In the genomic region with DNA sequence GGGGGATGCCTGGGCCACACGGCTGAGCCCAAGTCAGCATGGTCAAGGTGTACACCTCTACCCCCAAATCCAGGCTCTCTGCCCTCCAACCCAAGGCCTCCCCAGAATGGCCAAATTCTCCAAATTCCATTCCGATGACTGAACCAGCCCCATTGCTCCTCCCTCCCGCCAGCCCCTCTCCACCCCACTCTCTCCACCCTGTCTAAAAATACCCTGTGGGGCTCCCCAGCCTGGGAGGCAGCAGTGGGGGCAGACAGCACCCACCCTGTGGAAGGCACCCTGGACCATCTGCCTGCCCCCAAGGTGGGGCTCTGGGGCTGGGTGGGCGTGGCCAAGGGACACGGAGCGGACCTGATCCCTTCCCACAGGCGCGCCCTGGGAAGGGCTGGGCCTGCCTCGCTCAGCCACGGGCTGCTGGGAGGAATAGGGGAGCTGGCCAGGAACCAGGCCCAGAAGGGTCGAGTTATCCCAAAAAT, we compare ENCODE assay signal across 10 cellular contexts. TPM values are rescaled to one million over a fixed set of nuclear protein-coding genes. Genes with fewer than 3 reads are reported as not detected.
DNase-seq lines count a peak whose midpoint lies in the region; ATAC-seq, FAIRE-seq and TF ChIP-seq lines count a peak whose summit lies in the region.
"Had no signal": no experiment of that assay in that cellular context is flagged by ENCODE, and none has a peak within 500 bp of the region (broad histone marks: within the 10 kb centered on the region; RNA-seq: fewer than 3 reads in every experiment).

No MANE protein-coding gene starts in this region.

- peak; percentile 5; the same call in 2 of the 3 replicates for ATAC-seq in HepG2

- peaks cover 6% of the 10 kb centered on the region for H3K36me3 Mint-ChIP-seq in chondrocyte (ENCODE audit: low read depth)

- H3K36me3 ChIP-seq in HUES48 (ENCODE audit: control insufficient read depth, insufficient read depth, low read length) (peaks cover 9% of the 10 kb centered on the region), HepG2 (replicated peaks in 1 of 2; ENCODE audit: control insufficient read depth in 1 of 2, insufficient read depth in 2 of 2, low read length in 2 of 2) (peaks cover 10 to 53% of the 10 kb centered on the region in 2 experiments), tibial nerve (peaks cover 0 to 20% (median 0%) of the 10 kb centered on the region in 3 donors)

- peaks cover 44% of the 10 kb centered on the region for H3K4me1 Mint-ChIP-seq in chondrocyte (ENCODE audit: low read depth)

- no peak overlapping the region for H3K4me2 ChIP-seq in HepG2 (ENCODE audit: low read depth, low read length)

- H3K4me1 ChIP-seq in HUES48 (ENCODE audit: control insufficient read depth, insufficient read depth, low read length), result peaks cover 46% of the 10 kb centered on the region
- 0 out of 2 replicates have a peak, but pooled peaks cover under 1% of the 10 kb centered on the region for H3K4me1 ChIP-seq in HepG2 (ENCODE audit: insufficient read depth, low read length)
- H3K4me1 ChIP-seq in tibial nerve, result peaks cover 0 to 49% (median 17%) of the 10 kb centered on the region in 4 donors

- peaks cover 21% of the 10 kb centered on the region; the same call in 1 of the 2 replicates for H4K20me1 ChIP-seq in HepG2 (ENCODE audit: insufficient read depth, low read length)

- TF ChIP-seq EP300 in HepG2 (IDR thresholded peaks at IDR 0.05; ENCODE audit: low read depth in 2 of 2, low read length in 2 of 2) (no peak), HepG2 (CRISPR knock-in tag; IDR thresholded peaks at IDR 0.05; ENCODE audit: borderline replicate concordance) (no peak), tibial nerve (IDR thresholded peaks at IDR 0.05) (no peak)

- H3K27ac ChIP-seq in HUES48 (ENCODE audit: low read depth, low read length) (peak overlapping the region; percentile 96), HepG2 (ENCODE audit: extremely low read length, insufficient read depth, low read length) (no peak overlapping the region), tibial nerve (peak overlapping the region; percentile 36 to 74 (median 69))

- peak overlapping the region; percentile 79 for H3K27ac Mint-ChIP-seq in chondrocyte (ENCODE audit: unreplicated experiment)

- H3K27me3 Mint-ChIP-seq in chondrocyte (ENCODE audit: low read depth), result no peaks in the 10 kb centered on the region

- no peak for DNase-seq in chondrocyte (ENCODE audit: low spot score)
- DNase-seq in HepG2 (ENCODE audit: low spot score), result no peak
- no peak for DNase-seq in tibial nerve (ENCODE audit: low spot score in 2 of 2)
- no peak for DNase-seq in activated CD8-positive, alpha-beta memory T cell treated with anti-CD3 and anti-CD28 coated beads, Interleukin-2, amount 50 U/mL, for 4 hours
- no peak for DNase-seq in stimulated activated naive CD4-positive, alpha-beta T cell (lab: John Stamatoyannopoulos, UW)
- no peak for DNase-seq in NCI-H2081 (lab: John Stamatoyannopoulos, UW)
- DNase-seq in germinal center (ENCODE audit: low spot score), result no peak
- DNase-seq: central memory CD4-positive, alpha-beta T cell had no signal

- H2AFZ ChIP-seq in HepG2 (ENCODE audit: low read length), result no peak overlapping the region

- H3K27me3 ChIP-seq in HUES48 (ENCODE audit: control insufficient read depth, insufficient read depth, low read length) (no peaks in the 10 kb centered on the region), HepG2 (ENCODE audit: control insufficient read depth in 1 of 2, insufficient read depth in 2 of 2, low read length in 2 of 2) (no peaks in the 10 kb centered on the region), tibial nerve (no peaks in the 10 kb centered on the region)

- no peak for TF ChIP-seq CTCF in chondrocyte (IDR thresholded peaks at IDR 0.05)
- no peak for TF ChIP-seq CTCF in HepG2 (CRISPR knock-in tag; IDR thresholded peaks at IDR 0.05)
- TF ChIP-seq CTCF in tibial nerve (IDR thresholded peaks at IDR 0.05), result no peak

- POLR2A ChIA-PET in HepG2 (lab: Yijun Ruan, JAX), result interaction anchor here (0.8 kb wide), 1 partner anchor 12 kb away, joined by 5 read pairs; no protein-coding TSS in a partner anchor

- 96% methylated on average over 10 of the region's 11 CpGs for WGBS in HepG2 (ENCODE audit: low lambda C conversion rate)
- WGBS in tibial nerve, 2 donors, result 33 to 55% methylated on average over 6 to 11 of the region's 11 CpGs

- in situ Hi-C loops in HepG2 (cut with HindIII; ENCODE audit: extremely low pct_ligation_motif_present, low pct_unique_long_range_greater_than_20kb), result no loop called here

- CTCF ChIA-PET in HepG2 (lab: Yijun Ruan, JAX; ENCODE audit: low intra/inter-chr PET ratio, low total read pairs), result no interaction called here

- H3K79me2 ChIP-seq in HepG2 (ENCODE audit: insufficient read depth, low read length), result peaks cover 6% of the 10 kb centered on the region

- H3K9ac ChIP-seq in HUES48 (ENCODE audit: low read depth, low read length), result peak overlapping the region; percentile 84
- H3K9ac ChIP-seq in HepG2 (ENCODE audit: insufficient read depth, low read depth, low read length), result 0 out of 2 replicates have a peak overlapping the region, but pooled peaks have one; percentile 1

- H3K9me3 Mint-ChIP-seq in chondrocyte (ENCODE audit: low read depth), result no peaks in the 10 kb centered on the region

- no TSS peak for BruUV-seq in HepG2 (replicated peaks; lab: Mats Ljungman, UMichigan)

- TF ChIP-seq POLR2A in HepG2 (IDR thresholded peaks at IDR 0.05; ENCODE audit: insufficient read depth in 1 of 2, low read depth in 2 of 2, low read length in 2 of 2) (no peak), tibial nerve (IDR thresholded peaks at IDR 0.05) (no peak)

- intact Hi-C loops in HepG2 (cut with micrococcal nuclease; ENCODE audit: unreplicated experiment), result no loop called here

- no peak for FAIRE-seq in HepG2 (lab: Jason Lieb, UNC)

- H3K4me3 ChIP-seq in HUES48 (ENCODE audit: low read depth, low read length) (peak overlapping the region; percentile 55), HepG2 (replicated peaks in 1 of 3; ENCODE audit: insufficient read depth in 1 of 3, low read depth in 2 of 3, low read length in 3 of 3) (no peak overlapping the region), tibial nerve (no peak overlapping the region)

- peak overlapping the region; percentile 4 for H3K4me3 Mint-ChIP-seq in chondrocyte (ENCODE audit: unreplicated experiment)

- TF ChIP-seq RAD21 in HepG2 (CRISPR knock-in tag; IDR thresholded peaks at IDR 0.05), result no peak

- H3K9me3 ChIP-seq in HUES48 (ENCODE audit: control insufficient read depth, insufficient read depth, low read length), result no peaks in the 10 kb centered on the region
- H3K9me3 ChIP-seq in HepG2 (ENCODE audit: low read length), result no peaks in the 10 kb centered on the region
- H3K9me3 ChIP-seq in tibial nerve, result no peaks in the 10 kb centered on the region

RNA-seq across cellular contexts. Expression of a gene that starts 11.4 kb away (rescaled TPM):
- total RNA-seq in chondrocyte, result 35.1 to 57.1 TPM (median 56.8 TPM) in 3 replicates
- 14.4 and 15.1 TPM in 2 replicates for total RNA-seq in HepG2 (2016; rRNA removed; fragmentation: Illumina TruSeq; extraction: Trizol)
- total RNA-seq in HepG2 (2016; cell fraction: cytosol; rRNA removed; fragmentation: Illumina TruSeq; extraction: Trizol; ENCODE audit: low read depth), result 3.9 and 4.4 TPM in 2 replicates
- total RNA-seq in HepG2 (2016; cell fraction: insoluble cytoplasmic fraction; rRNA removed; fragmentation: Illumina TruSeq; extraction: Trizol), result 12.5 and 14.5 TPM in 2 replicates
- total RNA-seq in HepG2 (2016; cell fraction: membrane; rRNA removed; fragmentation: Illumina TruSeq; extraction: Trizol), result 14.0 and 14.5 TPM in 2 replicates
- total RNA-seq in HepG2 (2016; cell fraction: nucleus; rRNA removed; fragmentation: Illumina TruSeq; extraction: Trizol), result 12.5 and 14.3 TPM in 2 replicates
- polyA plus RNA-seq in HepG2 (2011; rRNA removed), result 16.5 and 20.5 TPM in 2 replicates
- 11.8 and 14.3 TPM in 2 replicates for polyA plus RNA-seq in HepG2 (2011; cell fraction: cytosol; rRNA removed)
- polyA plus RNA-seq in HepG2 (2011; cell fraction: nucleus; rRNA removed), result 41.6 and 45.4 TPM in 2 replicates
- 19.1 and 24.4 TPM in 2 replicates for polyA plus RNA-seq in HepG2 (2012)
- 5.1 and 5.5 TPM in 2 replicates for polyA plus RNA-seq in HepG2 (2016; cell fraction: cytosol; fragmentation: Illumina TruSeq; extraction: Trizol; ENCODE audit: low read depth)
- 22.1 and 28.5 TPM in 2 replicates for polyA plus RNA-seq in HepG2 (2016; cell fraction: insoluble cytoplasmic fraction; fragmentation: Illumina TruSeq; extraction: Trizol; ENCODE audit: low read depth)
- 12.7 and 14.9 TPM in 2 replicates for polyA plus RNA-seq in HepG2 (2016; cell fraction: membrane; fragmentation: Illumina TruSeq; extraction: Trizol; ENCODE audit: low read depth)
- 41.9 and 43.9 TPM in 2 replicates for polyA plus RNA-seq in HepG2 (2016; cell fraction: nucleus; fragmentation: Illumina TruSeq; extraction: Trizol; ENCODE audit: insufficient read depth, low read depth)
- 6.0 and 22.8 TPM in 2 replicates for polyA minus RNA-seq in HepG2 (2011; rRNA and poly(A)+ RNA removed; ENCODE audit: low replicate concordance)
- polyA minus RNA-seq in HepG2 (2011; cell fraction: cytosol; rRNA and poly(A)+ RNA removed), result 7.7 and 8.2 TPM in 2 replicates
- polyA minus RNA-seq in HepG2 (2011; cell fraction: nucleus; rRNA and poly(A)+ RNA removed), result 7.9 and 8.6 TPM in 2 replicates
- 10 to 100 TPM in 3 of 4 donors, 1 to 10 TPM in 1; 9.8 to 20.1 (median 13.6) TPM for total RNA-seq in tibial nerve

RNA-seq across cellular contexts. Expression of a gene that starts 17.2 kb away (rescaled TPM):
- total RNA-seq in chondrocyte (844 to 899 TPM (median 848 TPM) in 3 replicates), HepG2 (2016; rRNA removed; fragmentation: Illumina TruSeq; extraction: Trizol) (1,854 and 2,285 TPM in 2 replicates), tibial nerve (1,000 to 10,000 TPM in 3 of 4 donors, 100 to 1,000 TPM in 1; 952 to 1,436 (median 1,121) TPM)
- total RNA-seq in HepG2 (2016; cell fraction: cytosol; rRNA removed; fragmentation: Illumina TruSeq; extraction: Trizol; ENCODE audit: low read depth), result 2,437 and 2,775 TPM in 2 replicates
- total RNA-seq in HepG2 (2016; cell fraction: insoluble cytoplasmic fraction; rRNA removed; fragmentation: Illumina TruSeq; extraction: Trizol), result 1,859 and 2,386 TPM in 2 replicates
- total RNA-seq in HepG2 (2016; cell fraction: membrane; rRNA removed; fragmentation: Illumina TruSeq; extraction: Trizol), result 4,119 and 4,316 TPM in 2 replicates
- total RNA-seq in HepG2 (2016; cell fraction: nucleus; rRNA removed; fragmentation: Illumina TruSeq; extraction: Trizol), result 734 and 771 TPM in 2 replicates
- polyA plus RNA-seq in HepG2 (2011; rRNA removed), result 2,253 and 2,726 TPM in 2 replicates
- 2,315 and 3,589 TPM in 2 replicates for polyA plus RNA-seq in HepG2 (2011; cell fraction: cytosol; rRNA removed)
- 1,402 and 1,561 TPM in 2 replicates for polyA plus RNA-seq in HepG2 (2011; cell fraction: nucleus; rRNA removed)
- polyA plus RNA-seq in HepG2 (2012), result 2,161 and 2,246 TPM in 2 replicates
- 3,096 and 3,343 TPM in 2 replicates for polyA plus RNA-seq in HepG2 (2016; cell fraction: cytosol; fragmentation: Illumina TruSeq; extraction: Trizol; ENCODE audit: low read depth)
- 2,345 and 2,428 TPM in 2 replicates for polyA plus RNA-seq in HepG2 (2016; cell fraction: insoluble cytoplasmic fraction; fragmentation: Illumina TruSeq; extraction: Trizol; ENCODE audit: low read depth)
- 4,116 and 4,234 TPM in 2 replicates for polyA plus RNA-seq in HepG2 (2016; cell fraction: membrane; fragmentation: Illumina TruSeq; extraction: Trizol; ENCODE audit: low read depth)
- polyA plus RNA-seq in HepG2 (2016; cell fraction: nucleus; fragmentation: Illumina TruSeq; extraction: Trizol; ENCODE audit: insufficient read depth, low read depth), result 1,389 and 1,424 TPM in 2 replicates
- 921 and 1,139 TPM in 2 replicates for polyA minus RNA-seq in HepG2 (2011; rRNA and poly(A)+ RNA removed; ENCODE audit: low replicate concordance)
- 630 and 657 TPM in 2 replicates for polyA minus RNA-seq in HepG2 (2011; cell fraction: cytosol; rRNA and poly(A)+ RNA removed)
- 275 and 369 TPM in 2 replicates for polyA minus RNA-seq in HepG2 (2011; cell fraction: nucleus; rRNA and poly(A)+ RNA removed)

RNA-seq across cellular contexts. Expression of a gene that starts 27.3 kb away (rescaled TPM):
- total RNA-seq in chondrocyte, result not detected in 3 replicates
- total RNA-seq in HepG2 (2016; rRNA removed; fragmentation: Illumina TruSeq; extraction: Trizol), result not detected in 2 replicates
- 0.35 TPM in 1 of 2 replicates, not detected in the other for total RNA-seq in HepG2 (2016; cell fraction: cytosol; rRNA removed; fragmentation: Illumina TruSeq; extraction: Trizol; ENCODE audit: low read depth)
- not detected in 2 replicates for total RNA-seq in HepG2 (2016; cell fraction: insoluble cytoplasmic fraction; rRNA removed; fragmentation: Illumina TruSeq; extraction: Trizol)
- total RNA-seq in HepG2 (2016; cell fraction: membrane; rRNA removed; fragmentation: Illumina TruSeq; extraction: Trizol), result not detected in 2 replicates
- total RNA-seq in HepG2 (2016; cell fraction: nucleus; rRNA removed; fragmentation: Illumina TruSeq; extraction: Trizol), result not detected in 2 replicates
- not detected in 2 replicates for polyA plus RNA-seq in HepG2 (2011; rRNA removed)
- not detected in 2 replicates for polyA plus RNA-seq in HepG2 (2011; cell fraction: cytosol; rRNA removed)
- not detected in 2 replicates for polyA plus RNA-seq in HepG2 (2011; cell fraction: nucleus; rRNA removed)
- polyA plus RNA-seq in HepG2 (2012), result not detected in 2 replicates
- not detected in 2 replicates for polyA plus RNA-seq in HepG2 (2016; cell fraction: cytosol; fragmentation: Illumina TruSeq; extraction: Trizol; ENCODE audit: low read depth)
- not detected in 2 replicates for polyA plus RNA-seq in HepG2 (2016; cell fraction: insoluble cytoplasmic fraction; fragmentation: Illumina TruSeq; extraction: Trizol; ENCODE audit: low read depth)
- not detected in 2 replicates for polyA plus RNA-seq in HepG2 (2016; cell fraction: membrane; fragmentation: Illumina TruSeq; extraction: Trizol; ENCODE audit: low read depth)
- polyA plus RNA-seq in HepG2 (2016; cell fraction: nucleus; fragmentation: Illumina TruSeq; extraction: Trizol; ENCODE audit: insufficient read depth, low read depth), result not detected in 2 replicates
- polyA minus RNA-seq in HepG2 (2011; rRNA and poly(A)+ RNA removed; ENCODE audit: low replicate concordance), result not detected in 2 replicates
- polyA minus RNA-seq in HepG2 (2011; cell fraction: cytosol; rRNA and poly(A)+ RNA removed), result not detected in 2 replicates
- not detected in 2 replicates for polyA minus RNA-seq in HepG2 (2011; cell fraction: nucleus; rRNA and poly(A)+ RNA removed)
- under 1 TPM in 1 of 4 donors, not detected in 3; 0.60 TPM for total RNA-seq in tibial nerve
- total RNA-seq: pulmonary artery endothelial cell had no signal

RNA-seq across cellular contexts. Expression of a gene that starts 33.3 kb away (rescaled TPM):
- 5.6 to 7.4 TPM (median 6.8 TPM) in 3 replicates for total RNA-seq in chondrocyte
- total RNA-seq in HepG2 (2016; rRNA removed; fragmentation: Illumina TruSeq; extraction: Trizol), result 9.7 and 11.2 TPM in 2 replicates
- total RNA-seq in HepG2 (2016; cell fraction: cytosol; rRNA removed; fragmentation: Illumina TruSeq; extraction: Trizol; ENCODE audit: low read depth), result 1.9 and 2.5 TPM in 2 replicates
- total RNA-seq in HepG2 (2016; cell fraction: insoluble cytoplasmic fraction; rRNA removed; fragmentation: Illumina TruSeq; extraction: Trizol), result 9.2 and 10.0 TPM in 2 replicates
- total RNA-seq in HepG2 (2016; cell fraction: membrane; rRNA removed; fragmentation: Illumina TruSeq; extraction: Trizol), result 6.3 and 6.7 TPM in 2 replicates
- total RNA-seq in HepG2 (2016; cell fraction: nucleus; rRNA removed; fragmentation: Illumina TruSeq; extraction: Trizol), result 4.8 and 7.1 TPM in 2 replicates
- polyA plus RNA-seq in HepG2 (2011; rRNA removed), result 7.1 and 7.9 TPM in 2 replicates
- 6.3 and 6.8 TPM in 2 replicates for polyA plus RNA-seq in HepG2 (2011; cell fraction: cytosol; rRNA removed)
- polyA plus RNA-seq in HepG2 (2011; cell fraction: nucleus; rRNA removed), result 6.9 and 8.4 TPM in 2 replicates
- 4.1 and 4.3 TPM in 2 replicates for polyA plus RNA-seq in HepG2 (2012)
- 1.5 and 1.6 TPM in 2 replicates for polyA plus RNA-seq in HepG2 (2016; cell fraction: cytosol; fragmentation: Illumina TruSeq; extraction: Trizol; ENCODE audit: low read depth)
- polyA plus RNA-seq in HepG2 (2016; cell fraction: insoluble cytoplasmic fraction; fragmentation: Illumina TruSeq; extraction: Trizol; ENCODE audit: low read depth), result 7.5 and 8.6 TPM in 2 replicates
- 3.0 and 4.3 TPM in 2 replicates for polyA plus RNA-seq in HepG2 (2016; cell fraction: membrane; fragmentation: Illumina TruSeq; extraction: Trizol; ENCODE audit: low read depth)
- 13.2 and 13.8 TPM in 2 replicates for polyA plus RNA-seq in HepG2 (2016; cell fraction: nucleus; fragmentation: Illumina TruSeq; extraction: Trizol; ENCODE audit: insufficient read depth, low read depth)
- polyA minus RNA-seq in HepG2 (2011; rRNA and poly(A)+ RNA removed; ENCODE audit: low replicate concordance), result 14.3 and 23.1 TPM in 2 replicates
- polyA minus RNA-seq in HepG2 (2011; cell fraction: cytosol; rRNA and poly(A)+ RNA removed), result 5.5 TPM in 2 replicates
- polyA minus RNA-seq in HepG2 (2011; cell fraction: nucleus; rRNA and poly(A)+ RNA removed), result 1.8 and 2.4 TPM in 2 replicates
- 1 to 10 TPM; 8.1 to 9.6 (median 8.4) TPM for total RNA-seq in tibial nerve
